8 cellular contexts compared by ENCODE assay signal in the genomic region with DNA sequence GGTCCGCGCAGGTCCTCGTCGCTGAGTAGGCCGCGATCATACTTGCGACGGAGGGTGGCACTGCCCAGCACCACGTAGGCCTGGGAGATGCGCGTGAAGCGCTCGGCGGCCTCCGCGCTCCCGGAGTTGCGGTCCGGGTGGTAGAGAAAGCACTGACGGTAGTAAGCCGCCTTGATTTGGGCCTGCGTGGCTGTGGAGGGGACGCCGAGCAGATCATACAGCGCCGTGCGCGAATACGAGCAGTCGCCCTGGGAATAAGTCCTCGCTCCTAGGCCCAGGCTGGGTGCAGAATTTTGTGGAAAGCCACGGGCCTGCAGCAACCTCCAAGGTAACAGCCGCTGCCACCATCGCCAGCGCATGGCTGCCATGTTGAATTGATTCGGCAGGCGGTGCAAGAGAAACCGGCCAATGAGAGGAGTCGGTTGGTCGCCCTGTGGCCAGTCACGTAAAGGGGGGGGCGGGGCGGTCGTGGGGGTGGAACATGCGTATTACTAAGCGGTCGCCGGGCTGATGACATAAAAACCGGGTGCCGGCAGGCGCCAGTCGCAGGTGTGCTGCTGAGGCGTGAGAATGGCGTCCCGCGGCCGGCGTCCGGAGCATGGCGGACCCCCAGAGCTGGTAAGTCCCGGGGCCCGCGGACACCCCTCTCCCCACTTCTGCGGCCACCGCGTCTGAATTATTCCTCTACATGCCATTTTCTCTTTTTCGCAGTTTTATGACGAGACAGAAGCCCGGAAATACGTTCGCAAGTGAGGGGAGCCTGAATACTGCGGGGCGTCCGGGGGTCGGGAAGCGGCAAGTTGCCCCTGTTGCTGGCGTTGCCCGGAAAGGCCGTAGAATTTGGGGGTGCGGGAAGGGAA. TPM values are rescaled to one million over a fixed set of nuclear protein-coding genes. Genes with fewer than 3 reads are reported as not detected.
DNase-seq lines count a peak whose midpoint lies in the region; TF ChIP-seq lines count a peak whose summit lies in the region.

A gene with protein sequence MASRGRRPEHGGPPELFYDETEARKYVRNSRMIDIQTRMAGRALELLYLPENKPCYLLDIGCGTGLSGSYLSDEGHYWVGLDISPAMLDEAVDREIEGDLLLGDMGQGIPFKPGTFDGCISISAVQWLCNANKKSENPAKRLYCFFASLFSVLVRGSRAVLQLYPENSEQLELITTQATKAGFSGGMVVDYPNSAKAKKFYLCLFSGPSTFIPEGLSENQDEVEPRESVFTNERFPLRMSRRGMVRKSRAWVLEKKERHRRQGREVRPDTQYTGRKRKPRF (plus strand): TSS at position 542 of the 860 bp plus-strand sequence. CDS start 29 bp downstream, at position 571.
A gene (minus strand): TSS at position 398 of the 860 bp plus-strand sequence. CDS start 30 bp downstream, at position 368.

- in situ Hi-C loops in G401 (cut with HindIII; ENCODE audit: low sequenced_read_pairs) (no loop called here), HAP-1 (cut with MboI; ENCODE audit: low sequenced_read_pairs) (no loop called here)

- peaks cover 11% of the 10 kb centered on the region for H3K36me3 Mint-ChIP-seq in neural progenitor cell

- H3K9ac ChIP-seq in neural progenitor cell (peak within 1 kb of the TSS; percentile 90), stomach smooth muscle (ENCODE audit: low read length in 2 of 2) (peak within 1 kb of the TSS; percentile 91)

- peaks cover 24% of the 10 kb centered on the region for H4K20me1 ChIP-seq in neural progenitor cell (ENCODE audit: low read depth)

- no peaks in the 10 kb centered on the region for H3K9me3 Mint-ChIP-seq in neural progenitor cell

- peak within 1 kb of the TSS; percentile 89 for H3K27ac Mint-ChIP-seq in neural progenitor cell

- no peaks in the 10 kb centered on the region for H3K9me3 ChIP-seq in HAP-1
- H3K9me3 ChIP-seq in MG63: no peaks in the 10 kb centered on the region
- H3K9me3 ChIP-seq in neural progenitor cell (ENCODE audit: low read depth): no peaks in the 10 kb centered on the region
- H3K9me3 ChIP-seq in stomach smooth muscle (ENCODE audit: control insufficient read depth in 2 of 2, low read length in 2 of 2): no peaks in the 10 kb centered on the region

- peak within 1 kb of the TSS; percentile 93 for H3K4me2 ChIP-seq in neural progenitor cell

- no peak for TF ChIP-seq CTCF in foreskin fibroblast (IDR thresholded peaks at IDR 0.05; ENCODE audit: low read depth, low read length)
- TF ChIP-seq CTCF in neural progenitor cell (IDR thresholded peaks at IDR 0.05): no peak

- H3K36me3 ChIP-seq in HAP-1 (replicated peaks): peaks cover 34% of the 10 kb centered on the region
- no peaks in the 10 kb centered on the region; the same call in 1 of the 2 replicates for H3K36me3 ChIP-seq in MG63
- H3K36me3 ChIP-seq in neural progenitor cell: no peaks in the 10 kb centered on the region
- peaks cover 9 to 10% of the 10 kb centered on the region in 2 donors for H3K36me3 ChIP-seq in stomach smooth muscle (ENCODE audit: control insufficient read depth in 2 of 2, insufficient read depth in 2 of 2, low read length in 2 of 2)

- peaks cover 4% of the 10 kb centered on the region for H3K27me3 Mint-ChIP-seq in neural progenitor cell (ENCODE audit: insufficient read depth, low read depth)

- H3K4me1 Mint-ChIP-seq in neural progenitor cell: peaks cover 23% of the 10 kb centered on the region

- H2AFZ ChIP-seq in neural progenitor cell (replicated peaks): peak within 1 kb of the TSS; percentile 93

- H3F3A ChIP-seq in neural progenitor cell (ENCODE audit: low read depth): no peaks in the 10 kb centered on the region

- peak within 1 kb of the TSS; percentile 99 for H3K4me3 ChIP-seq in HAP-1
- peak within 1 kb of the TSS; percentile 84 for H3K4me3 ChIP-seq in MG63
- H3K4me3 ChIP-seq in foreskin fibroblast (ENCODE audit: low read depth in 1 of 2, low read length in 2 of 2): peak within 1 kb of the TSS; percentile 96 to 99
- peak within 1 kb of the TSS; percentile 95 for H3K4me3 ChIP-seq in neural progenitor cell
- peak within 1 kb of the TSS; percentile 90 to 97 for H3K4me3 ChIP-seq in stomach smooth muscle (ENCODE audit: low read length in 2 of 2)

- H3K4me1 ChIP-seq in HAP-1 (peaks cover 10% of the 10 kb centered on the region), neural progenitor cell (peaks cover 9% of the 10 kb centered on the region), stomach smooth muscle (ENCODE audit: control insufficient read depth, insufficient read depth, low read length) (peaks cover 33% of the 10 kb centered on the region)

- H3K27me3 ChIP-seq in HAP-1 (ENCODE audit: low read depth) (no peaks in the 10 kb centered on the region), MG63 (no peaks in the 10 kb centered on the region), neural progenitor cell (no peaks in the 10 kb centered on the region), stomach smooth muscle (ENCODE audit: control insufficient read depth in 1 of 2, insufficient read depth in 2 of 2, low read length in 2 of 2) (no peaks in the 10 kb centered on the region)

- peak within 1 kb of the TSS; percentile 61 for H3K27ac ChIP-seq in neural progenitor cell
- peak within 1 kb of the TSS; percentile 83 for H3K27ac ChIP-seq in stomach smooth muscle (ENCODE audit: low read length)

- peak within 1 kb of the TSS; percentile 98 for H3K4me3 Mint-ChIP-seq in neural progenitor cell

- peaks cover 68% of the 10 kb centered on the region for H3K79me2 ChIP-seq in neural progenitor cell (ENCODE audit: low read depth)

- peak; percentile 96 for DNase-seq in G401 (ENCODE audit: low spot score)
- peak; percentile 89 to 99 for DNase-seq in HAP-1 (ENCODE audit: low spot score in 2 of 2)
- DNase-seq in MG63: peak; percentile 95
- peak; percentile 93 to 96 for DNase-seq in SHP77 (lab: John Stamatoyannopoulos, UW)
- peak; percentile 91 for DNase-seq in activated gamma-delta T cell (lab: John Stamatoyannopoulos, UW)
- peak; percentile 95 to 98 for DNase-seq in foreskin fibroblast
- peak; percentile 98 for DNase-seq in neural progenitor cell (ENCODE audit: low spot score)

RNA-seq across cellular contexts. Expression of the first gene that starts in this region (rescaled TPM):
- 203 and 204 TPM in 2 replicates for total RNA-seq in G401 (2014; rRNA removed; shearing (Covaris generic))
- total RNA-seq in MG63 (2014; rRNA removed; shearing (Covaris generic); ENCODE audit: low replicate concordance): 88.8 and 104 TPM in 2 replicates
- 22.8 and 41.6 TPM in 2 replicates for total RNA-seq in neural progenitor cell (ENCODE audit: low replicate concordance)

RNA-seq across cellular contexts. Expression of the second gene that starts in this region (rescaled TPM):
- 12.4 and 19.6 TPM in 2 replicates for total RNA-seq in G401 (2014; rRNA removed; shearing (Covaris generic))
- 5.6 and 6.8 TPM in 2 replicates for total RNA-seq in MG63 (2014; rRNA removed; shearing (Covaris generic); ENCODE audit: low replicate concordance)
- total RNA-seq in neural progenitor cell (ENCODE audit: low replicate concordance): 0.94 and 2.6 TPM in 2 replicates

Comparison
In these comparisons a context has a peak if more than half of its experiments do, and no peak if none do; other contexts are left out.
1. Peak in every context shown above with its lines: DNase-seq, H3K4me3 ChIP-seq and H3K27ac ChIP-seq.